In the genomic region with DNA sequence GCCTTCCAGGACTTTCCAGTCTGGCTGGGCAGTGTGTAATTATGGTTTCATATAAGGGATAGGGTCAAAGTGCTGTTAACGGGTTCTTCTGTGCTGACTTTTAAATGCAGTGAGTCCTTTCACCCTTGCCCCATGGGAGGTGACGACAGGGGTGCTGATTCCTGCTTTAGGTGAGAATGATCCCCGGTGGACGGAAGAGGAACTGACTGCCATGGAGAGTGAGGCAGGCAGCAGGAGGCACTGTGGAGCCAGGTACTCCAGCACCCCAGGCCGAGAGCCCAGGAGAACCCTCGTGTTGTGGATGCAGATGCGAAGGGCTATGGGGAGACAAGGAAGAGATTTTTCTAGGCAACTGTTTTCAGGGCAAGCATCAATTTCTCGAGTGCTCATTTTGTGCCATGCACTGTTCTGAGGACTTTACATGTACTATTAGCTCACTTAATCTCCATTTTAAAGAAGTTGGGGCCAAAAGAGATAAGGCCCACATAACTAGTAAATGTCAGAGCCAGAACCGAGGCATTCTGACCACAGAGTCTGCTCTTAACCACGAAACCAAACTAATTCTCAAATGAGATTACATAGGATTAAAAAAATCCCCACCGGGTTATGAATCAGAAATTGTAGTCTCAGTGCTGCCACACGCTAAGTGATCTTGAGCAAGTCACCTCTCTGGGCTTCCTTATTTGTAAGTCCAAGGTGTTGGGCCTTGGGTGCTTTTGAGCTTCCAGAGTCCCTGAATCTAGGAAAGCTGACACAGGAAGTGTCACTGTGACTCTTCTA, we compare ENCODE assay signal across 8 cellular contexts. TPM values are rescaled to one million over a fixed set of nuclear protein-coding genes. Genes with fewer than 3 reads are reported as not detected.
A peak's percentile ranks its signal among the peaks of the same experiment; 100 is the strongest.
DNase-seq lines count a peak whose midpoint lies in the region; ATAC-seq and TF ChIP-seq lines count a peak whose summit lies in the region.

No MANE protein-coding gene starts in this region.

- intact Hi-C loops in prostate gland (cut with DNase I), result loop anchor here (10.0 kb wide), 1 partner anchor 311 kb away; no protein-coding TSS in a partner anchor

- H3K4me1 ChIP-seq in DOHH2 (ENCODE audit: control insufficient read depth, low read length) (peaks cover 21% of the 10 kb centered on the region), prostate gland (replicated peaks) (peaks cover 2% of the 10 kb centered on the region)

- H3K4me3 ChIP-seq in DOHH2 (ENCODE audit: low read length) (no peak overlapping the region), prostate gland (no peak overlapping the region)

- no peaks in the 10 kb centered on the region for H3F3A ChIP-seq in DOHH2 (ENCODE audit: control insufficient read depth, insufficient read depth)

- no peaks in the 10 kb centered on the region for H3K79me2 ChIP-seq in DOHH2 (ENCODE audit: control insufficient read depth, low read length)

- peak; percentile 57 for DNase-seq in MV-4-11 (lab: John Stamatoyannopoulos, UW)
- DNase-seq in amniotic epithelial cell (ENCODE audit: low read depth), result peak; percentile 86
- peak; percentile 8 for DNase-seq in mucosa of gallbladder (ENCODE audit: low spot score)
- DNase-seq in prostate gland (ENCODE audit: low spot score), result no peak
- no peak for DNase-seq in NCI-H1092 (lab: John Stamatoyannopoulos, UW)
- no peak for DNase-seq in NCI-H510A treated with DMSO at 0.1 percent for 48 hours (lab: John Stamatoyannopoulos, UW)

- H3K9me3 ChIP-seq in DOHH2 (ENCODE audit: control insufficient read depth, insufficient read depth, low read length) (no peaks in the 10 kb centered on the region), prostate gland (no peaks in the 10 kb centered on the region)

- H3K4me2 ChIP-seq in DOHH2 (ENCODE audit: low read length), result peak overlapping the region; percentile 50

- H3K36me3 ChIP-seq in DOHH2 (ENCODE audit: control insufficient read depth, low read length) (no peaks in the 10 kb centered on the region; the same call in 1 of the 2 replicates), prostate gland (no peaks in the 10 kb centered on the region)

- TF ChIP-seq CTCF in DOHH2 (IDR thresholded peaks at IDR 0.05; ENCODE audit: low read depth, low read length, poor library complexity, severe bottlenecking) (peak; percentile 75), prostate gland (IDR thresholded peaks at IDR 0.05) (peak in 1 of 4 experiments; percentile 10)

- H3K27ac ChIP-seq in DOHH2 (ENCODE audit: low read depth, low read length), result no peak overlapping the region
- peak overlapping the region in 1 of 2 donors; percentile 51 for H3K27ac ChIP-seq in prostate gland

- H4K20me1 ChIP-seq in DOHH2 (ENCODE audit: control insufficient read depth, insufficient read depth, low read depth, low read length), result no peaks in the 10 kb centered on the region

- no peak for TF ChIP-seq POLR2A in prostate gland (IDR thresholded peaks at IDR 0.05)

- H3K9me2 ChIP-seq in DOHH2 (replicated peaks; ENCODE audit: control insufficient read depth, low read length), result no peaks in the 10 kb centered on the region

- H3K27me3 ChIP-seq in DOHH2 (ENCODE audit: control insufficient read depth, low read length), result no peaks in the 10 kb centered on the region
- H3K27me3 ChIP-seq in prostate gland (replicated peaks; ENCODE audit: insufficient read depth), result no peaks in the 10 kb centered on the region

- WGBS in prostate gland, result 87% methylated on average over 12 of the region's 12 CpGs

- no peak for ATAC-seq in GM18519 (IDR thresholded peaks at IDR 0.05; ENCODE audit: low FRiP score, unreplicated experiment)

RNA-seq across cellular contexts. Expression of a gene that starts 28.2 kb away (rescaled TPM):
- total RNA-seq in mucosa of gallbladder (10.8 TPM), prostate gland (10 to 100 TPM in 1 of 2 donors, 1 to 10 TPM in 1; 9.8 to 10.8 TPM)

RNA-seq across cellular contexts. Expression of a gene that starts 30.3 kb away (rescaled TPM):
- total RNA-seq in mucosa of gallbladder, result 57.4 TPM
- 100 to 1,000 TPM; 125 to 350 TPM for total RNA-seq in prostate gland

Comparison
In these comparisons a context has a peak if more than half of its experiments do, and no peak if none do; other contexts are left out.
1. DNase-seq: peak in MV-4-11 (single experiment), amniotic epithelial cell (single experiment) and mucosa of gallbladder (single experiment); none in prostate gland (single experiment), NCI-H1092 (single experiment) and NCI-H510A treated with DMSO at 0.1 percent for 48 hours (single experiment).